16 cellular contexts compared by ENCODE assay signal in the genomic region with DNA sequence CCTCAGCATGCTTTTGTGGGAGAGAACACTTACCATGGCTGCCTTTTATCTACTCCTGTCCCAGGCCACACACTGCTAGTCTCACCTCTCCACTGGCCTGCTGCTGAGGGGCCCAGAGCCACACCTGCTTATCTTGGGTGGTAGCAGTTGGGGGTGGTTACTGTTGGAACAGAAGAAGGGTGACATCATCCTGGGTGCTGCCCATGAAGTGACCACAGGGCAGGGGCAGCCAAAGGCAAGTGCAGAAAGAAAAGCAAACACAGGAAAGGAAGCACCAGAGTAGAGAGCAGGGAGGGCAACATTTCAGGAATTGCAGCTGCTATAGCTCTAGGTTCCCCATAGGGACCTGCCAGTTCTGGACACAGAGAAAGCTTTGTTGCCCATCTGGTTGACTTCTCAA.
DNase-seq lines count a peak whose midpoint lies in the region; ATAC-seq and TF ChIP-seq lines count a peak whose summit lies in the region.
"Had no signal": no experiment of that assay in that cellular context is flagged by ENCODE, and none has a peak within 500 bp of the region (broad histone marks: within the 10 kb centered on the region; RNA-seq: fewer than 3 reads in every experiment).

No MANE protein-coding gene starts in this region.

- ATAC-seq in CD8-positive, alpha-beta T cell = no peak
- no peak for ATAC-seq in GM21717 (IDR thresholded peaks at IDR 0.05; ENCODE audit: unreplicated experiment)
- ATAC-seq: activated CD8-positive, alpha-beta T cell treated with anti-CD3 and anti-CD28 coated beads for 36 hours had no signal

- no peaks in the 10 kb centered on the region for H3K36me3 ChIP-seq in breast epithelium
- no peaks in the 10 kb centered on the region for H3K36me3 ChIP-seq in thyroid gland
- H3K36me3 ChIP-seq in CD8-positive, alpha-beta T cell (ENCODE audit: insufficient read depth, low read length) = no peaks in the 10 kb centered on the region
- H3K36me3 ChIP-seq: lower lobe of right lung, thoracic aorta had no signal

- H3K4me1 ChIP-seq in breast epithelium (no peaks in the 10 kb centered on the region), thyroid gland (peaks cover 0 to 7% of the 10 kb centered on the region in 2 donors)
- H3K4me1 ChIP-seq in CD8-positive, alpha-beta T cell (ENCODE audit: insufficient read depth, low read length) = no peaks in the 10 kb centered on the region
- H3K4me1 ChIP-seq: lower lobe of right lung had no signal

- CTCF ChIA-PET in MCF 10A (lab: Yijun Ruan, JAX) = no interaction called here
- CTCF ChIA-PET in CD8-positive, alpha-beta T cell (lab: Charles Lee) = no interaction called here

- DNase-seq in MCF 10A (ENCODE audit: unreplicated experiment) (peak; percentile 6), breast epithelium (ENCODE audit: low spot score in 2 of 2) (no peak), RPMI7951 (ENCODE audit: low read depth) (peak; percentile 3), foreskin fibroblast (peak; percentile 30 to 70), thyroid gland (peak; percentile 29 to 32)
- no peak for DNase-seq in activated CD4-positive, alpha-beta T cell treated with anti-CD3 and anti-CD28 coated beads for 48 hours
- DNase-seq in CD8-positive, alpha-beta T cell = no peak
- DNase-seq: activated CD8-positive, alpha-beta T cell treated with anti-CD3 and anti-CD28 coated beads for 36 hours; CD8-positive, alpha-beta memory T cell; lower lobe of right lung; MM.1S; SK-N-SH had no signal

- intact Hi-C loops in MCF 10A (cut with micrococcal nuclease) = no loop called here
- intact Hi-C loops in breast epithelium (cut with DNase I; ENCODE audit: low total_unique reads) = no loop called here
- intact Hi-C loops in thyroid gland (cut with DNase I) = no loop called here
- intact Hi-C loops in CD8-positive, alpha-beta T cell (cut with DNase I, micrococcal nuclease) = no loop called here

- H3K27me3 Mint-ChIP-seq in MCF 10A (ENCODE audit: insufficient read depth, unreplicated experiment) = no peaks in the 10 kb centered on the region
- H3K27me3 Mint-ChIP-seq in CD8-positive, alpha-beta T cell (ENCODE audit: low read depth) = peaks cover 16% of the 10 kb centered on the region
- H3K27me3 Mint-ChIP-seq: dendritic cell treated with granulocyte-macrophage colony-stimulating factor and Interleukin-4, amounts not matched to agents 40 ng/mL and 50 ng/mL, for 4 days had no signal

- H3K9me3 Mint-ChIP-seq in MCF 10A (ENCODE audit: unreplicated experiment) = no peaks in the 10 kb centered on the region
- H3K9me3 Mint-ChIP-seq in CD8-positive, alpha-beta T cell = no peaks in the 10 kb centered on the region
- H3K9me3 Mint-ChIP-seq: activated CD8-positive, alpha-beta T cell treated with anti-CD3 and anti-CD28 coated beads for 36 hours; dendritic cell treated with granulocyte-macrophage colony-stimulating factor and Interleukin-4, amounts not matched to agents 40 ng/mL and 50 ng/mL, for 4 days; natural killer cell treated with Interleukin-12 subunit alpha and Interleukin-12 subunit beta and Interleukin-15 and Interleukin-18, amount 100 ng/mL, for 72 hours had no signal

- H3K27ac Mint-ChIP-seq in MCF 10A (ENCODE audit: low read depth, unreplicated experiment) = no peak overlapping the region
- H3K27ac Mint-ChIP-seq in CD8-positive, alpha-beta T cell = no peak overlapping the region
- H3K27ac Mint-ChIP-seq: activated CD8-positive, alpha-beta T cell treated with anti-CD3 and anti-CD28 coated beads for 36 hours; dendritic cell treated with granulocyte-macrophage colony-stimulating factor and Interleukin-4, amounts not matched to agents 40 ng/mL and 50 ng/mL, for 4 days; natural killer cell treated with Interleukin-12 subunit alpha and Interleukin-12 subunit beta and Interleukin-15 and Interleukin-18, amount 100 ng/mL, for 72 hours had no signal

- no peak overlapping the region for H3K4me3 Mint-ChIP-seq in MCF 10A (ENCODE audit: unreplicated experiment)
- H3K4me3 Mint-ChIP-seq in CD8-positive, alpha-beta T cell = no peak overlapping the region
- H3K4me3 Mint-ChIP-seq: activated CD8-positive, alpha-beta T cell treated with anti-CD3 and anti-CD28 coated beads for 36 hours; CD8-positive, alpha-beta memory T cell; dendritic cell treated with granulocyte-macrophage colony-stimulating factor and Interleukin-4, amounts not matched to agents 40 ng/mL and 50 ng/mL, for 4 days; natural killer cell treated with Interleukin-12 subunit alpha and Interleukin-12 subunit beta and Interleukin-15 and Interleukin-18, amount 100 ng/mL, for 72 hours had no signal

- POLR2A ChIA-PET in MCF 10A (lab: Yijun Ruan, JAX) = no interaction called here
- POLR2A ChIA-PET in CD8-positive, alpha-beta T cell (lab: Charles Lee) = no interaction called here

- H3K36me3 Mint-ChIP-seq in MCF 10A (ENCODE audit: insufficient read depth, unreplicated experiment) = no peaks in the 10 kb centered on the region
- H3K36me3 Mint-ChIP-seq in CD8-positive, alpha-beta T cell = no peaks in the 10 kb centered on the region
- H3K36me3 Mint-ChIP-seq: CD8-positive, alpha-beta memory T cell; natural killer cell treated with Interleukin-12 subunit alpha and Interleukin-12 subunit beta and Interleukin-15 and Interleukin-18, amount 100 ng/mL, for 72 hours had no signal

- TF ChIP-seq POLR2A in breast epithelium (IDR thresholded peaks at IDR 0.05) (no peak), thyroid gland (IDR thresholded peaks at IDR 0.05) (no peak)

- TF ChIP-seq CTCF in MCF 10A (IDR thresholded peaks at IDR 0.05; ENCODE audit: unreplicated experiment) (no peak), breast epithelium (IDR thresholded peaks at IDR 0.05) (no peak), foreskin fibroblast (IDR thresholded peaks at IDR 0.05; ENCODE audit: low read depth, low read length) (no peak), thyroid gland (IDR thresholded peaks at IDR 0.05) (no peak)
- TF ChIP-seq CTCF in CD8-positive, alpha-beta T cell (IDR thresholded peaks at IDR 0.05) = no peak

- no peak overlapping the region for H3K4me3 ChIP-seq in breast epithelium
- H3K4me3 ChIP-seq in foreskin fibroblast (ENCODE audit: low read depth in 1 of 2, low read length in 2 of 2) = no peak overlapping the region
- H3K4me3 ChIP-seq in thyroid gland (replicated peaks in 1 of 3) = no peak overlapping the region
- H3K4me3 ChIP-seq in CD8-positive, alpha-beta T cell (ENCODE audit: low read depth, low read length) = no peak overlapping the region
- H3K4me3 ChIP-seq: lower lobe of right lung, thoracic aorta had no signal

- no TSS peak for BruUV-seq in MCF 10A (replicated peaks; lab: Mats Ljungman, UMichigan)

- peaks cover 11% of the 10 kb centered on the region for H3K4me1 Mint-ChIP-seq in MCF 10A (ENCODE audit: insufficient read depth, unreplicated experiment)
- H3K4me1 Mint-ChIP-seq in CD8-positive, alpha-beta T cell (ENCODE audit: low read depth) = no peaks in the 10 kb centered on the region
- H3K4me1 Mint-ChIP-seq: CD8-positive, alpha-beta memory T cell had no signal

- no peaks in the 10 kb centered on the region for H3K9me3 ChIP-seq in breast epithelium
- H3K9me3 ChIP-seq in thyroid gland = no peaks in the 10 kb centered on the region
- H3K9me3 ChIP-seq in CD8-positive, alpha-beta T cell (ENCODE audit: low read length) = no peaks in the 10 kb centered on the region
- H3K9me3 ChIP-seq: lower lobe of right lung, SK-N-SH, thoracic aorta had no signal

- no peak overlapping the region for H3K27ac ChIP-seq in breast epithelium
- H3K27ac ChIP-seq in thyroid gland = no peak overlapping the region
- H3K27ac ChIP-seq in CD8-positive, alpha-beta T cell (ENCODE audit: low read depth, low read length) = no peak overlapping the region
- H3K27ac ChIP-seq: lower lobe of right lung, thoracic aorta had no signal

- H3K27me3 ChIP-seq in breast epithelium = no peaks in the 10 kb centered on the region
- no peaks in the 10 kb centered on the region for H3K27me3 ChIP-seq in thyroid gland
- no peaks in the 10 kb centered on the region for H3K27me3 ChIP-seq in CD8-positive, alpha-beta T cell (ENCODE audit: insufficient read depth, low read length)

Comparison
In these comparisons a context has a peak if more than half of its experiments do, and no peak if none do; other contexts are left out.
1. DNase-seq: peak in MCF 10A (single experiment), RPMI7951 (single experiment), foreskin fibroblast (2 of 2) and thyroid gland (2 of 2); none in breast epithelium (0 of 2), activated CD4-positive, alpha-beta T cell treated with anti-CD3 and anti-CD28 coated beads for 48 hours (single experiment) and CD8-positive, alpha-beta T cell (0 of 7).